ENCODE assay signal across 1 cellular context in the genomic region with DNA sequence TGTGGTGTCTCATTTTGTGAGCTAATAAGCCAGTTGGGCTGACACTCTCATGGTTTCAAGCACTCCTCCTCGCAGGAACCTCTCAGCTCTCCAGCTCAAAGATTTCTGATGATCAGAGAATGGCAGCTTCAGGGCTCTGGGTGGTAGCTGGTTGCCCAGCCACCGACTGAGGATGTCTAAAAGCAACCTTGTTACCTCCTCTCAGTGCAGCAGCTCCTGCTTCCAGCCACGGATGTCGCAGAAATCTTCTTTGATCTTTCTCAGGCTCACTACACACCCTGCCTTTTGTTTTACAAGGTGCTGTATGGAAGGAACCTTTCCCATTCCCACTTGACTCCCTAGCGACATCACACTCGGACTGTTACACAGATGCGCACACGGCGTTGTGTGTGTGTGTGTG.
TF ChIP-seq lines count a peak whose summit lies in the region.

No MANE protein-coding gene starts in this region.

TF ChIP-seq in K562, 482 proteins besides CTCF, POLR2A, EP300 and RAD21 (continued from another document):
- TF ChIP-seq, protein P1, sequence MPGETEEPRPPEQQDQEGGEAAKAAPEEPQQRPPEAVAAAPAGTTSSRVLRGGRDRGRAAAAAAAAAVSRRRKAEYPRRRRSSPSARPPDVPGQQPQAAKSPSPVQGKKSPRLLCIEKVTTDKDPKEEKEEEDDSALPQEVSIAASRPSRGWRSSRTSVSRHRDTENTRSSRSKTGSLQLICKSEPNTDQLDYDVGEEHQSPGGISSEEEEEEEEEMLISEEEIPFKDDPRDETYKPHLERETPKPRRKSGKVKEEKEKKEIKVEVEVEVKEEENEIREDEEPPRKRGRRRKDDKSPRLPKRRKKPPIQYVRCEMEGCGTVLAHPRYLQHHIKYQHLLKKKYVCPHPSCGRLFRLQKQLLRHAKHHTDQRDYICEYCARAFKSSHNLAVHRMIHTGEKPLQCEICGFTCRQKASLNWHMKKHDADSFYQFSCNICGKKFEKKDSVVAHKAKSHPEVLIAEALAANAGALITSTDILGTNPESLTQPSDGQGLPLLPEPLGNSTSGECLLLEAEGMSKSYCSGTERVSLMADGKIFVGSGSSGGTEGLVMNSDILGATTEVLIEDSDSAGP (CRISPR knock-in tag; IDR thresholded peaks at IDR 0.05) = no peak
- TF ChIP-seq, protein P2, sequence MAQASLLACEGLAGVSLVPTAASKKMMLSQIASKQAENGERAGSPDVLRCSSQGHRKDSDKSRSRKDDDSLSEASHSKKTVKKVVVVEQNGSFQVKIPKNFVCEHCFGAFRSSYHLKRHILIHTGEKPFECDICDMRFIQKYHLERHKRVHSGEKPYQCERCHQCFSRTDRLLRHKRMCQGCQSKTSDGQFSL (CRISPR knock-in tag; IDR thresholded peaks at IDR 0.05) = no peak
- TF ChIP-seq, protein P2 (tag; IDR thresholded peaks at IDR 0.05) = no peak
- TF ChIP-seq RHOXF2B (CRISPR knock-in tag; conservative IDR thresholded peaks at IDR 0.05) (no peak), KDM5B (IDR thresholded peaks at IDR 0.05; ENCODE audit: insufficient replicate concordance, low read depth, low read length) (no peak), ATF1 (CRISPR knock-in tag; IDR thresholded peaks at IDR 0.05) (no peak), ATF1 (tag; IDR thresholded peaks at IDR 0.05) (no peak), EWSR1 (IDR thresholded peaks at IDR 0.05; ENCODE audit: borderline replicate concordance, low read depth, partially characterized antibody) (no peak)
- TF ChIP-seq, protein P3, sequence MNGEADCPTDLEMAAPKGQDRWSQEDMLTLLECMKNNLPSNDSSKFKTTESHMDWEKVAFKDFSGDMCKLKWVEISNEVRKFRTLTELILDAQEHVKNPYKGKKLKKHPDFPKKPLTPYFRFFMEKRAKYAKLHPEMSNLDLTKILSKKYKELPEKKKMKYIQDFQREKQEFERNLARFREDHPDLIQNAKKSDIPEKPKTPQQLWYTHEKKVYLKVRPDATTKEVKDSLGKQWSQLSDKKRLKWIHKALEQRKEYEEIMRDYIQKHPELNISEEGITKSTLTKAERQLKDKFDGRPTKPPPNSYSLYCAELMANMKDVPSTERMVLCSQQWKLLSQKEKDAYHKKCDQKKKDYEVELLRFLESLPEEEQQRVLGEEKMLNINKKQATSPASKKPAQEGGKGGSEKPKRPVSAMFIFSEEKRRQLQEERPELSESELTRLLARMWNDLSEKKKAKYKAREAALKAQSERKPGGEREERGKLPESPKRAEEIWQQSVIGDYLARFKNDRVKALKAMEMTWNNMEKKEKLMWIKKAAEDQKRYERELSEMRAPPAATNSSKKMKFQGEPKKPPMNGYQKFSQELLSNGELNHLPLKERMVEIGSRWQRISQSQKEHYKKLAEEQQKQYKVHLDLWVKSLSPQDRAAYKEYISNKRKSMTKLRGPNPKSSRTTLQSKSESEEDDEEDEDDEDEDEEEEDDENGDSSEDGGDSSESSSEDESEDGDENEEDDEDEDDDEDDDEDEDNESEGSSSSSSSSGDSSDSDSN (IDR thresholded peaks at IDR 0.05; ENCODE audit: borderline replicate concordance in 1 of 2, low read depth in 2 of 2, low read length in 2 of 2) = no peak
